Comparison of ENCODE assay signal across 8 cellular contexts in genomic region chr11:59216654-59217640, GRCh38. TPM values are rescaled to one million over a fixed set of nuclear protein-coding genes. Genes with fewer than 3 reads are reported as not detected.
DNase-seq lines count a peak whose midpoint lies in the region; ATAC-seq and TF ChIP-seq lines count a peak whose summit lies in the region.

No MANE protein-coding gene starts in this region.

- no peaks in the 10 kb centered on the region for H3K36me3 ChIP-seq in CD4-positive, CD25-positive, alpha-beta regulatory T cell (ENCODE audit: control insufficient read depth, insufficient read depth, low read length)
- no peaks in the 10 kb centered on the region for H3K36me3 ChIP-seq in right lobe of liver

- no peak overlapping the region for H3K4me3 Mint-ChIP-seq in CD4-positive, CD25-positive, alpha-beta regulatory T cell

- peak overlapping the region in 1 of 3 donors; percentile 68 for H3K27ac Mint-ChIP-seq in CD4-positive, CD25-positive, alpha-beta regulatory T cell

- no peak for TF ChIP-seq POLR2A in right lobe of liver (IDR thresholded peaks at IDR 0.05)

- no peaks in the 10 kb centered on the region for H3K9me3 Mint-ChIP-seq in CD4-positive, CD25-positive, alpha-beta regulatory T cell

- H3K4me1 ChIP-seq in CD4-positive, CD25-positive, alpha-beta regulatory T cell (ENCODE audit: control insufficient read depth, insufficient read depth, low read length, poor library complexity, severe bottlenecking): no peaks in the 10 kb centered on the region
- no peaks in the 10 kb centered on the region for H3K4me1 ChIP-seq in right lobe of liver

- DNase-seq in CD4-positive, CD25-positive, alpha-beta regulatory T cell: no peak
- peak; percentile 48 for DNase-seq in GM19240 (ENCODE audit: insufficient read length, low spot score)
- DNase-seq in SKM-1 treated with dmso at 0.1 percent for 144 hours (lab: John Stamatoyannopoulos, UW; ENCODE audit: unreplicated experiment): peak; percentile 96
- no peak for DNase-seq in right lobe of liver
- DNase-seq in D341Med (ENCODE audit: low spot score): no peak
- no peak for DNase-seq in NCI-H345 (lab: John Stamatoyannopoulos, UW)
- no peak for DNase-seq in HUDEP-2 (lab: John Stamatoyannopoulos, UW; ENCODE audit: unreplicated experiment in 76 of 76)

- intact Hi-C loops in right lobe of liver (cut with DNase I): no loop called here

- peaks cover 0 to 1% (median 0%) of the 10 kb centered on the region in 4 donors for H3K4me1 Mint-ChIP-seq in CD4-positive, CD25-positive, alpha-beta regulatory T cell

- WGBS in right lobe of liver (ENCODE audit: insufficient coverage, low coverage, low lambda C conversion rate, missing lambda C conversion rate): 46% methylated on average over 8 of the region's 9 CpGs

- H3K27ac ChIP-seq in CD4-positive, CD25-positive, alpha-beta regulatory T cell (ENCODE audit: insufficient read depth, low read length, poor library complexity, severe bottlenecking): no peak overlapping the region
- no peak overlapping the region for H3K27ac ChIP-seq in right lobe of liver

- no peak overlapping the region for H3K4me3 ChIP-seq in CD4-positive, CD25-positive, alpha-beta regulatory T cell (ENCODE audit: low read depth, low read length)
- no peak overlapping the region for H3K4me3 ChIP-seq in right lobe of liver

- H3K9me3 ChIP-seq in CD4-positive, CD25-positive, alpha-beta regulatory T cell (ENCODE audit: control insufficient read depth in 2 of 2, low read length in 2 of 2): no peaks in the 10 kb centered on the region
- H3K9me3 ChIP-seq in right lobe of liver: no peaks in the 10 kb centered on the region

- no peak for TF ChIP-seq CTCF in right lobe of liver (IDR thresholded peaks at IDR 0.05)

- peaks cover 29% of the 10 kb centered on the region for H3K27me3 Mint-ChIP-seq in CD4-positive, CD25-positive, alpha-beta regulatory T cell

- no peaks in the 10 kb centered on the region for H3K36me3 Mint-ChIP-seq in CD4-positive, CD25-positive, alpha-beta regulatory T cell

- peak; percentile 41 to 55 for ATAC-seq in CD4-positive, CD25-positive, alpha-beta regulatory T cell (ENCODE audit: low read depth in 2 of 2)
- peak; percentile 79 for ATAC-seq in HG03139 (IDR thresholded peaks at IDR 0.05; ENCODE audit: unreplicated experiment)
- peak in 3 of 4 donors; percentile 24 to 56 (median 46) for ATAC-seq in right lobe of liver

- H3K27me3 ChIP-seq in CD4-positive, CD25-positive, alpha-beta regulatory T cell (ENCODE audit: control insufficient read depth, insufficient read depth, low read length): no peaks in the 10 kb centered on the region
- H3K27me3 ChIP-seq in right lobe of liver: no peaks in the 10 kb centered on the region

RNA-seq across cellular contexts. Expression of gene MPEG1, which starts 4.2 kb away (rescaled TPM):
- total RNA-seq in CD4-positive, CD25-positive, alpha-beta regulatory T cell: 0.07 TPM
- polyA plus RNA-seq in CD4-positive, CD25-positive, alpha-beta regulatory T cell: 1 to 10 TPM in 1 of 4 donors, under 1 TPM in 2, not detected in 1; 0.17 to 1.8 (median 0.35) TPM
- 10 to 100 TPM in 2 of 6 experiments, 1 to 10 TPM in 4; 5.6 to 22.6 (median 7.4) TPM for total RNA-seq in right lobe of liver

RNA-seq across cellular contexts. Expression of gene DTX4, which starts 45.0 kb away (rescaled TPM):
- 1.0 TPM for total RNA-seq in CD4-positive, CD25-positive, alpha-beta regulatory T cell
- under 1 TPM in 2 of 4 donors, not detected in 2; 0.11 to 0.25 TPM for polyA plus RNA-seq in CD4-positive, CD25-positive, alpha-beta regulatory T cell
- total RNA-seq in right lobe of liver: 10 to 100 TPM; 10.8 to 49.1 (median 22.6) TPM

Comparison
In these comparisons a context has a peak if more than half of its experiments do, and no peak if none do; other contexts are left out.
1. DNase-seq: peak in GM19240 (single experiment) and SKM-1 treated with dmso at 0.1 percent for 144 hours (single experiment); none in CD4-positive, CD25-positive, alpha-beta regulatory T cell (0 of 3), right lobe of liver (0 of 3), D341Med (single experiment), NCI-H345 (single experiment) and HUDEP-2 (0 of 76).
2. Peak in every context shown above with its lines, with median percentiles within 50 percentile points of each other: ATAC-seq.